1 cellular context compared by ENCODE assay signal in the genomic region with DNA sequence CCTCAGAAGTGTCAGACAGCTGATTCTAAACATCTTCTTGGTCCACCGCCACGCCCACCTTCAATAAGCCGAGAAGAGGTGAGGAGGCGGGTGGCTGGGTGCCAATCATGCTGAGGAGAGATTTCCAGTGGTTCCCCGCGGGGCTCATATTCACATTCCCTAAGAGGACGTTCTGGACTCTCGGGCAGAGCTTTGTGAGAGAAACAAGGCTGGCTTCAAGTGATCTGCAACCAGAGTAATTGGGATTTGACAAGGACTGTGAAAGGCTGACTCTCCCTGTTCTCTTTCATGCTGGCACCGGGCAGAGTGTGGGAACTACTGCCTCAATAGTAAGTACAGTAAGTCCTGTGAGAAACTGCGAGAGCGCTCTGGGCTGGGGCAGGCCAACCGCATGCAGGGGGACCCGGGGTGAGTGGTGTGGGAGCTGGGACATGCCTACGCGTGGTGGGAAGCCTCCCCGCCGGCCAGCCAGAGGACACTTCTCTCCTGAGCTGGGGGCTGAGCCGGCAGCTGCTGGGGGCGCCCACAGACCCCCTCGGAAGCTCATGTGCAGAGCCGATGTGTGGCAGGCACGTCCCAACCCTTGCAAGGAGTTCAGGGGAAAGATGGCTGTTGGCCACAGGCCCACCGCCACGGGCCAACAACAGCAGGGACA.
TF ChIP-seq lines count a peak whose summit lies in the region.

No MANE protein-coding gene starts in this region.

TF ChIP-seq in GM12878, 131 proteins besides CTCF, POLR2A, EP300 and RAD21:
- TF ChIP-seq CBX5 (IDR thresholded peaks at IDR 0.05; ENCODE audit: low read depth): no peak
- TF ChIP-seq, protein P1, sequence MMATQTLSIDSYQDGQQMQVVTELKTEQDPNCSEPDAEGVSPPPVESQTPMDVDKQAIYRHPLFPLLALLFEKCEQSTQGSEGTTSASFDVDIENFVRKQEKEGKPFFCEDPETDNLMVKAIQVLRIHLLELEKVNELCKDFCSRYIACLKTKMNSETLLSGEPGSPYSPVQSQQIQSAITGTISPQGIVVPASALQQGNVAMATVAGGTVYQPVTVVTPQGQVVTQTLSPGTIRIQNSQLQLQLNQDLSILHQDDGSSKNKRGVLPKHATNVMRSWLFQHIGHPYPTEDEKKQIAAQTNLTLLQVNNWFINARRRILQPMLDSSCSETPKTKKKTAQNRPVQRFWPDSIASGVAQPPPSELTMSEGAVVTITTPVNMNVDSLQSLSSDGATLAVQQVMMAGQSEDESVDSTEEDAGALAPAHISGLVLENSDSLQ (IDR thresholded peaks at IDR 0.05): peak; percentile 44; the same call in 1 of the 2 replicates
